In the genomic region with DNA sequence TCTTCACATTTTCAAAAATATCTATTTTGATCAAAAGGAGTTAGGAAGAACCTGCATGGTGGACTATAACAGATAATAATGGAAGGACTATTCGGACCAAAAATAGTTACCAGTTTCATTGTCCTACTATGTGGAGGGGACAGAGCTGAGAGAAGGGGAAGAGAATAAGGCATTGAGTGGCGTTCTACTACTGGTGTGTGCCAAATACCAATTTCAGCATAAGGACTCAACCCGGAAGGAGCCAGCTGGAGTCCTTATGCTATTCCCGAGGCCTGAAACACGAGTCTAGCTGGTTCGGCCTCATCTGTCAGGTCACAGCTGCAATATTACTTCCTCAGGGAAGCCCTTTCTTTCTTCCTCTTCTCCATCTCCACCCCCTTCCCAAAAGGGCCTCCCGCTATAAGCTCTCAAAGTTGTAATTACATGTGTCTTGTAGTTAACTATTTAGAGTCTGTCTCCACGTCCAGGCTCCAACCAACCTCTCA, we compare ENCODE assay signal across 8 cellular contexts. TPM values are rescaled to one million over a fixed set of nuclear protein-coding genes. Genes with fewer than 3 reads are reported as not detected.
DNase-seq lines count a peak whose midpoint lies in the region; TF ChIP-seq lines count a peak whose summit lies in the region.

No MANE protein-coding gene starts in this region.

- H3K4me3 ChIP-seq in mammary epithelial cell (replicated peaks in 1 of 3; ENCODE audit: insufficient read depth in 1 of 3, low read depth in 2 of 3, low read length in 3 of 3): peak overlapping the region; percentile 64 to 88 (median 73)

- in situ Hi-C loops in mammary epithelial cell (cut with MboI; ENCODE audit: low sequenced_read_pairs in 2 of 2): no loop called here

- dilution Hi-C loops in mammary epithelial cell (cut with HindIII; ENCODE audit: low sequenced_read_pairs): no loop called here

- intact Hi-C loops in mammary epithelial cell (cut with micrococcal nuclease): loop anchor here (2.0 to 5.0 kb wide), 2 partner anchors 74 to 685 kb away; no protein-coding TSS in a partner anchor

- H3K9me3 ChIP-seq in mammary epithelial cell (replicated peaks; ENCODE audit: insufficient read depth, low read length): no peaks in the 10 kb centered on the region

- no peak for TF ChIP-seq CTCF in mammary epithelial cell (conservative IDR thresholded peaks at IDR 0.05 in 1 of 2, IDR thresholded peaks at IDR 0.05 in 1 of 2; ENCODE audit: extremely low read depth in 1 of 2, insufficient read depth in 1 of 2, low read depth in 1 of 2, low read length in 2 of 2)

- WGBS in mammary epithelial cell (ENCODE audit: low coverage, missing lambda C conversion rate): 75% methylated on average over 7 of the region's 8 CpGs

- DNase-seq in NCI-H2171 treated with DMSO at 0.1 percent for 48 hours (lab: John Stamatoyannopoulos, UW) (peak; percentile 37), NCI-H2171 (lab: John Stamatoyannopoulos, UW) (no peak), NCI-H2227 (lab: John Stamatoyannopoulos, UW; ENCODE audit: unreplicated experiment) (peak; percentile 40), mammary epithelial cell (no peak), superior temporal gyrus (ENCODE audit: extremely low spot score) (peak; percentile 54), GM19240 (ENCODE audit: insufficient read length, low spot score) (no peak), cerebellar nuclear complex (lab: John Stamatoyannopoulos, UW) (no peak)

- peak overlapping the region; percentile 84 for H3K9ac ChIP-seq in mammary epithelial cell (ENCODE audit: insufficient read depth, low read length)

- BruUV-seq in mammary epithelial cell (replicated peaks; lab: Mats Ljungman, UMichigan): no TSS peak

- peak overlapping the region; percentile 99 for H2AFZ ChIP-seq in mammary epithelial cell (ENCODE audit: low read depth, low read length)

- H3K27ac ChIP-seq in mammary epithelial cell (ENCODE audit: insufficient read depth, low read depth, low read length) (peak overlapping the region; percentile 82), layer of hippocampus (ENCODE audit: low read depth, low read length) (peak overlapping the region; percentile 77)

- peak overlapping the region; percentile 95 for H3K4me2 ChIP-seq in mammary epithelial cell (ENCODE audit: insufficient read depth, low read depth, low read length)

- no peaks in the 10 kb centered on the region for H4K20me1 ChIP-seq in mammary epithelial cell (ENCODE audit: insufficient read depth, low read length)

- H3K27me3 ChIP-seq in mammary epithelial cell (ENCODE audit: insufficient read depth, low read length) (no peaks in the 10 kb centered on the region), layer of hippocampus (ENCODE audit: control insufficient read depth, insufficient read depth, low read length) (no peaks in the 10 kb centered on the region)

- CTCF ChIA-PET in mammary epithelial cell (lab: Charles Lee; ENCODE audit: low non-redundant PET): no interaction called here

- H3K36me3 ChIP-seq in mammary epithelial cell (ENCODE audit: insufficient read depth, low read length): no peaks in the 10 kb centered on the region

- H3K4me1 ChIP-seq in mammary epithelial cell (ENCODE audit: insufficient read depth, low read length): peaks cover 31% of the 10 kb centered on the region

- no peaks in the 10 kb centered on the region for H3K79me2 ChIP-seq in mammary epithelial cell (ENCODE audit: insufficient read depth, low read length)

RNA-seq across cellular contexts. Expression of a gene that starts 20.5 kb away (rescaled TPM):
- total RNA-seq in mammary epithelial cell: 10 to 100 TPM; 41.3 to 61.5 TPM
- 9.5 TPM for polyA plus RNA-seq in mammary epithelial cell
- polyA minus RNA-seq in mammary epithelial cell: 35.0 TPM

Comparison
In these comparisons a context has a peak if more than half of its experiments do, and no peak if none do; other contexts are left out.
1. DNase-seq: peak in NCI-H2171 treated with DMSO at 0.1 percent for 48 hours (single experiment), NCI-H2227 (single experiment) and superior temporal gyrus (single experiment); none in NCI-H2171 (single experiment), mammary epithelial cell (single experiment), GM19240 (single experiment) and cerebellar nuclear complex (0 of 2).